Comparison of ENCODE assay signal across 1 cellular context in the genomic region with DNA sequence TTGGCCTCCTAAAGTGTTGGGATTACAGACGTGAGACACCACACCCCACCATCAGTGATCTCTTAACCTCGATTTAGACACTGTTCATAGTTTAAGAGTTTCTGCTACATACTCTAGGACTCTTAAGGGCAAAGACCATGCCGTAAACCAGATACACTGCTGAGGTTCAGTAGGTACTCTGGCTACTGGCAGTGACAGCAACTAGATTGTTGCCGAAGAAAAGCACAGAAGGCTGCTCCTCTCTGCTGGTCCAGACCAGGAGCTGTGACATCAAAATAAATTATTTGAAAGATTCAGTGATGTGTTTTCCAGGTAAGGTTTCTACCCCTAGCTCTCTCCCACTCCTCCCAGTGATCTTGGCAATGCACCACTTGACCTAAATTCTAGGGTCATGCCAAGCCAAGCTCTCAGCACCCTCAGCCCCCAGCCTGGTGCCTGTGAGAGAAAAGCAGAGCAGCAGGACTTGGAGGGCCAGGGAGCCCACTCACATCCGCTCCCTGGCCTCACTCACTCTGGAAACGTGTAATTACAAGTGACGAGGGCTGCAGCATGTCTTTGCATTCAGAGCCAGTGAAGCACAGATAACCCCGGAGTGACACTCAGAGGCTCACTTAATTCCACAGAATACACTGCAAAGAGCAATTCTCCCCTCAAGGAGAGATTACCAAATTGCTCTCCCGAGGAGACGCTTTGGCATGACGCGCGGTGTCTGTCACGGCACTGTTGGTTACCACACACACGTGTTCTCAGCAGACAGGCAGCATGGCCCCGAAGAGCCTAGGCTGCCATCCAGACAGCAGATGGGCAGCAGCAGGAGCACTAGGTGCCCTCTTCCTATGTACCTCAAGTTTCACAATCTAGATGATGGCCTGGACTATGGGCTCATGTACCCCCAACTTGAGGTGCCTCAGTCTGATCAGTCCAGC.
TF ChIP-seq lines count a peak whose summit lies in the region.

No MANE protein-coding gene starts in this region.

TF ChIP-seq in SK-N-SH treated with all-trans-retinoic acid at 6 μM for 48 hours, 23 proteins besides CTCF, POLR2A, EP300 and RAD21 (continued from another document):
- TF ChIP-seq CSDC2 (CRISPR knock-in tag; IDR thresholded peaks at IDR 0.05) (no peak), ISL1 (CRISPR knock-in tag; IDR thresholded peaks at IDR 0.05) (peak; percentile 55; the same call in 1 of the 2 replicates), ZNF8 (CRISPR knock-in tag; IDR thresholded peaks at IDR 0.05) (no peak), ESRRG (CRISPR knock-in tag; IDR thresholded peaks at IDR 0.05) (peak; percentile 73; the same call in 1 of the 2 replicates), TOX (CRISPR knock-in tag; IDR thresholded peaks at IDR 0.05; ENCODE audit: borderline replicate concordance) (no peak), ARNTL (CRISPR knock-in tag; IDR thresholded peaks at IDR 0.05; ENCODE audit: borderline replicate concordance, low read depth) (no peak)
- TF ChIP-seq, protein P1, sequence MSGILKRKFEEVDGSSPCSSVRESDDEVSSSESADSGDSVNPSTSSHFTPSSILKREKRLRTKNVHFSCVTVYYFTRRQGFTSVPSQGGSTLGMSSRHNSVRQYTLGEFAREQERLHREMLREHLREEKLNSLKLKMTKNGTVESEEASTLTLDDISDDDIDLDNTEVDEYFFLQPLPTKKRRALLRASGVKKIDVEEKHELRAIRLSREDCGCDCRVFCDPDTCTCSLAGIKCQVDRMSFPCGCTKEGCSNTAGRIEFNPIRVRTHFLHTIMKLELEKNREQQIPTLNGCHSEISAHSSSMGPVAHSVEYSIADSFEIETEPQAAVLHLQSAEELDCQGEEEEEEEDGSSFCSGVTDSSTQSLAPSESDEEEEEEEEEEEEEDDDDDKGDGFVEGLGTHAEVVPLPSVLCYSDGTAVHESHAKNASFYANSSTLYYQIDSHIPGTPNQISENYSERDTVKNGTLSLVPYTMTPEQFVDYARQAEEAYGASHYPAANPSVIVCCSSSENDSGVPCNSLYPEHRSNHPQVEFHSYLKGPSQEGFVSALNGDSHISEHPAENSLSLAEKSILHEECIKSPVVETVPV (CRISPR knock-in tag; IDR thresholded peaks at IDR 0.05) = no peak
- TF ChIP-seq, protein P2, sequence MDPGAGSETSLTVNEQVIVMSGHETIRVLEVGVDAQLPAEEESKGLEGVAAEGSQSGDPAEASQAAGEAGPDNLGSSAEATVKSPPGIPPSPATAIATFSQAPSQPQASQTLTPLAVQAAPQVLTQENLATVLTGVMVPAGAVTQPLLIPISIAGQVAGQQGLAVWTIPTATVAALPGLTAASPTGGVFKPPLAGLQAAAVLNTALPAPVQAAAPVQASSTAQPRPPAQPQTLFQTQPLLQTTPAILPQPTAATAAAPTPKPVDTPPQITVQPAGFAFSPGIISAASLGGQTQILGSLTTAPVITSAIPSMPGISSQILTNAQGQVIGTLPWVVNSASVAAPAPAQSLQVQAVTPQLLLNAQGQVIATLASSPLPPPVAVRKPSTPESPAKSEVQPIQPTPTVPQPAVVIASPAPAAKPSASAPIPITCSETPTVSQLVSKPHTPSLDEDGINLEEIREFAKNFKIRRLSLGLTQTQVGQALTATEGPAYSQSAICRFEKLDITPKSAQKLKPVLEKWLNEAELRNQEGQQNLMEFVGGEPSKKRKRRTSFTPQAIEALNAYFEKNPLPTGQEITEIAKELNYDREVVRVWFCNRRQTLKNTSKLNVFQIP (CRISPR knock-in tag; IDR thresholded peaks at IDR 0.05; ENCODE audit: borderline replicate concordance, low read depth) = no peak
- TF ChIP-seq, protein P3, sequence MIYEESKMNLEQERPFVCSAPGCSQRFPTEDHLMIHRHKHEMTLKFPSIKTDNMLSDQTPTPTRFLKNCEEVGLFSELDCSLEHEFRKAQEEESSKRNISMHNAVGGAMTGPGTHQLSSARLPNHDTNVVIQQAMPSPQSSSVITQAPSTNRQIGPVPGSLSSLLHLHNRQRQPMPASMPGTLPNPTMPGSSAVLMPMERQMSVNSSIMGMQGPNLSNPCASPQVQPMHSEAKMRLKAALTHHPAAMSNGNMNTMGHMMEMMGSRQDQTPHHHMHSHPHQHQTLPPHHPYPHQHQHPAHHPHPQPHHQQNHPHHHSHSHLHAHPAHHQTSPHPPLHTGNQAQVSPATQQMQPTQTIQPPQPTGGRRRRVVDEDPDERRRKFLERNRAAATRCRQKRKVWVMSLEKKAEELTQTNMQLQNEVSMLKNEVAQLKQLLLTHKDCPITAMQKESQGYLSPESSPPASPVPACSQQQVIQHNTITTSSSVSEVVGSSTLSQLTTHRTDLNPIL (CRISPR knock-in tag; IDR thresholded peaks at IDR 0.05; ENCODE audit: low read depth) = no peak
TF ChIP-seq in SK-N-SH treated with all-trans-retinoic acid at 6 μM for 48 hours: peak in this region for 7.
